8 cellular contexts compared by ENCODE assay signal in genomic region chr4:159206427-159206871, GRCh38.
DNase-seq lines count a peak whose midpoint lies in the region; ATAC-seq and TF ChIP-seq lines count a peak whose summit lies in the region.

No MANE protein-coding gene starts in this region.

- peaks cover 18% of the 10 kb centered on the region for H3K4me1 Mint-ChIP-seq in MCF 10A (ENCODE audit: insufficient read depth, unreplicated experiment)

- DNase-seq in GM13976 (ENCODE audit: low spot score) (peak; percentile 48), NCI-H226 (peak; percentile 25), kidney tubule cell (ENCODE audit: low spot score) (peak; percentile 55), MCF 10A (ENCODE audit: unreplicated experiment) (no peak), NCI-H2107 (lab: John Stamatoyannopoulos, UW) (no peak), ecto neural progenitor cell (ENCODE audit: low spot score) (no peak), head of caudate nucleus (no peak)

- H3K27ac Mint-ChIP-seq in MCF 10A (ENCODE audit: low read depth, unreplicated experiment) = no peak overlapping the region

- no peak overlapping the region for H3K4me3 Mint-ChIP-seq in MCF 10A (ENCODE audit: unreplicated experiment)

- H3K27me3 Mint-ChIP-seq in MCF 10A (ENCODE audit: insufficient read depth, unreplicated experiment) = no peaks in the 10 kb centered on the region

- intact Hi-C loops in MCF 10A (cut with micrococcal nuclease) = no loop called here
- intact Hi-C loops in head of caudate nucleus (cut with DNase I) = loop anchor here (10.0 kb wide), 2 partner anchors 352 to 482 kb away; partner anchors contain the start of gene PPID

- no peaks in the 10 kb centered on the region for H3K9me3 Mint-ChIP-seq in MCF 10A (ENCODE audit: unreplicated experiment)

- H3K36me3 Mint-ChIP-seq in MCF 10A (ENCODE audit: insufficient read depth, unreplicated experiment) = peaks cover 14% of the 10 kb centered on the region

- BruUV-seq in MCF 10A (replicated peaks; lab: Mats Ljungman, UMichigan) = no TSS peak

- TF ChIP-seq CTCF in GM13976 (IDR thresholded peaks at IDR 0.05; ENCODE audit: borderline replicate concordance, control extremely low read depth, extremely low read depth, insufficient read depth, missing control alignments) = no peak
- TF ChIP-seq CTCF in MCF 10A (IDR thresholded peaks at IDR 0.05; ENCODE audit: unreplicated experiment) = no peak

- peak; percentile 94 for ATAC-seq in GM21717 (IDR thresholded peaks at IDR 0.05; ENCODE audit: unreplicated experiment)

- POLR2A ChIA-PET in MCF 10A (lab: Yijun Ruan, JAX) = interaction anchor here (0.8 kb wide), 1 partner anchor 312 kb away, joined by 3 read pairs; no protein-coding TSS in a partner anchor

- in situ Hi-C loops in GM13976 (cut with MboI; ENCODE audit: low sequenced_read_pairs, unreplicated experiment) = loop anchor here (10.0 kb wide), 2 partner anchors 238 to 352 kb away; no protein-coding TSS in a partner anchor

- CTCF ChIA-PET in MCF 10A (lab: Yijun Ruan, JAX) = interaction anchor here (0.5 to 1.4 kb wide), 6 partner anchors 28 to 1014 kb away, joined by 3 to 6 read pairs (median 3); no protein-coding TSS in a partner anchor

Comparison
In these comparisons a context has a peak if more than half of its experiments do, and no peak if none do; other contexts are left out.
1. DNase-seq: peak in GM13976 (single experiment), NCI-H226 (single experiment) and kidney tubule cell (single experiment); none in MCF 10A (single experiment), NCI-H2107 (single experiment), ecto neural progenitor cell (single experiment) and head of caudate nucleus (0 of 42).